ENCODE assay signal across 1 cellular context in the genomic region with DNA sequence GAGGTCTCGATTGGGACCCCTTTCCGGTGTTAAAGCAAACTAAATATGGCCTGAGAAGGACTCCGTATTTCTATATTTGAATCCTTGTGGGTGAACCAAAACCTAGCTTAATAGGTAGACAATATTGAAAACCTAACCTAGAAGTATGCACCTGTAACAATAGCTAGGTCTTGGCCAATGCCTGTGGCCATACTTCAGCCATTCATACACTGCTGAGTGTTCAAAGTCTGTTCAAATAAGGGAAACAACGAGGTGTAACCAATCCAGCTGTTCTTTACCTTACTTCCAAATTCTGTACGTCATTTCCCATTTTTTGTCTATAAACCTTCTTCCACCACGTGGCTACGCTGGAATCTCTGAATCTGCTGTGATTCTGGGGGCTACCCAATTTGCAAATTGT.
TF ChIP-seq lines count a peak whose summit lies in the region.

No MANE protein-coding gene starts in this region.

TF ChIP-seq in K562, 482 proteins besides CTCF, POLR2A, EP300 and RAD21 (continued from another document):
- TF ChIP-seq, protein P1, sequence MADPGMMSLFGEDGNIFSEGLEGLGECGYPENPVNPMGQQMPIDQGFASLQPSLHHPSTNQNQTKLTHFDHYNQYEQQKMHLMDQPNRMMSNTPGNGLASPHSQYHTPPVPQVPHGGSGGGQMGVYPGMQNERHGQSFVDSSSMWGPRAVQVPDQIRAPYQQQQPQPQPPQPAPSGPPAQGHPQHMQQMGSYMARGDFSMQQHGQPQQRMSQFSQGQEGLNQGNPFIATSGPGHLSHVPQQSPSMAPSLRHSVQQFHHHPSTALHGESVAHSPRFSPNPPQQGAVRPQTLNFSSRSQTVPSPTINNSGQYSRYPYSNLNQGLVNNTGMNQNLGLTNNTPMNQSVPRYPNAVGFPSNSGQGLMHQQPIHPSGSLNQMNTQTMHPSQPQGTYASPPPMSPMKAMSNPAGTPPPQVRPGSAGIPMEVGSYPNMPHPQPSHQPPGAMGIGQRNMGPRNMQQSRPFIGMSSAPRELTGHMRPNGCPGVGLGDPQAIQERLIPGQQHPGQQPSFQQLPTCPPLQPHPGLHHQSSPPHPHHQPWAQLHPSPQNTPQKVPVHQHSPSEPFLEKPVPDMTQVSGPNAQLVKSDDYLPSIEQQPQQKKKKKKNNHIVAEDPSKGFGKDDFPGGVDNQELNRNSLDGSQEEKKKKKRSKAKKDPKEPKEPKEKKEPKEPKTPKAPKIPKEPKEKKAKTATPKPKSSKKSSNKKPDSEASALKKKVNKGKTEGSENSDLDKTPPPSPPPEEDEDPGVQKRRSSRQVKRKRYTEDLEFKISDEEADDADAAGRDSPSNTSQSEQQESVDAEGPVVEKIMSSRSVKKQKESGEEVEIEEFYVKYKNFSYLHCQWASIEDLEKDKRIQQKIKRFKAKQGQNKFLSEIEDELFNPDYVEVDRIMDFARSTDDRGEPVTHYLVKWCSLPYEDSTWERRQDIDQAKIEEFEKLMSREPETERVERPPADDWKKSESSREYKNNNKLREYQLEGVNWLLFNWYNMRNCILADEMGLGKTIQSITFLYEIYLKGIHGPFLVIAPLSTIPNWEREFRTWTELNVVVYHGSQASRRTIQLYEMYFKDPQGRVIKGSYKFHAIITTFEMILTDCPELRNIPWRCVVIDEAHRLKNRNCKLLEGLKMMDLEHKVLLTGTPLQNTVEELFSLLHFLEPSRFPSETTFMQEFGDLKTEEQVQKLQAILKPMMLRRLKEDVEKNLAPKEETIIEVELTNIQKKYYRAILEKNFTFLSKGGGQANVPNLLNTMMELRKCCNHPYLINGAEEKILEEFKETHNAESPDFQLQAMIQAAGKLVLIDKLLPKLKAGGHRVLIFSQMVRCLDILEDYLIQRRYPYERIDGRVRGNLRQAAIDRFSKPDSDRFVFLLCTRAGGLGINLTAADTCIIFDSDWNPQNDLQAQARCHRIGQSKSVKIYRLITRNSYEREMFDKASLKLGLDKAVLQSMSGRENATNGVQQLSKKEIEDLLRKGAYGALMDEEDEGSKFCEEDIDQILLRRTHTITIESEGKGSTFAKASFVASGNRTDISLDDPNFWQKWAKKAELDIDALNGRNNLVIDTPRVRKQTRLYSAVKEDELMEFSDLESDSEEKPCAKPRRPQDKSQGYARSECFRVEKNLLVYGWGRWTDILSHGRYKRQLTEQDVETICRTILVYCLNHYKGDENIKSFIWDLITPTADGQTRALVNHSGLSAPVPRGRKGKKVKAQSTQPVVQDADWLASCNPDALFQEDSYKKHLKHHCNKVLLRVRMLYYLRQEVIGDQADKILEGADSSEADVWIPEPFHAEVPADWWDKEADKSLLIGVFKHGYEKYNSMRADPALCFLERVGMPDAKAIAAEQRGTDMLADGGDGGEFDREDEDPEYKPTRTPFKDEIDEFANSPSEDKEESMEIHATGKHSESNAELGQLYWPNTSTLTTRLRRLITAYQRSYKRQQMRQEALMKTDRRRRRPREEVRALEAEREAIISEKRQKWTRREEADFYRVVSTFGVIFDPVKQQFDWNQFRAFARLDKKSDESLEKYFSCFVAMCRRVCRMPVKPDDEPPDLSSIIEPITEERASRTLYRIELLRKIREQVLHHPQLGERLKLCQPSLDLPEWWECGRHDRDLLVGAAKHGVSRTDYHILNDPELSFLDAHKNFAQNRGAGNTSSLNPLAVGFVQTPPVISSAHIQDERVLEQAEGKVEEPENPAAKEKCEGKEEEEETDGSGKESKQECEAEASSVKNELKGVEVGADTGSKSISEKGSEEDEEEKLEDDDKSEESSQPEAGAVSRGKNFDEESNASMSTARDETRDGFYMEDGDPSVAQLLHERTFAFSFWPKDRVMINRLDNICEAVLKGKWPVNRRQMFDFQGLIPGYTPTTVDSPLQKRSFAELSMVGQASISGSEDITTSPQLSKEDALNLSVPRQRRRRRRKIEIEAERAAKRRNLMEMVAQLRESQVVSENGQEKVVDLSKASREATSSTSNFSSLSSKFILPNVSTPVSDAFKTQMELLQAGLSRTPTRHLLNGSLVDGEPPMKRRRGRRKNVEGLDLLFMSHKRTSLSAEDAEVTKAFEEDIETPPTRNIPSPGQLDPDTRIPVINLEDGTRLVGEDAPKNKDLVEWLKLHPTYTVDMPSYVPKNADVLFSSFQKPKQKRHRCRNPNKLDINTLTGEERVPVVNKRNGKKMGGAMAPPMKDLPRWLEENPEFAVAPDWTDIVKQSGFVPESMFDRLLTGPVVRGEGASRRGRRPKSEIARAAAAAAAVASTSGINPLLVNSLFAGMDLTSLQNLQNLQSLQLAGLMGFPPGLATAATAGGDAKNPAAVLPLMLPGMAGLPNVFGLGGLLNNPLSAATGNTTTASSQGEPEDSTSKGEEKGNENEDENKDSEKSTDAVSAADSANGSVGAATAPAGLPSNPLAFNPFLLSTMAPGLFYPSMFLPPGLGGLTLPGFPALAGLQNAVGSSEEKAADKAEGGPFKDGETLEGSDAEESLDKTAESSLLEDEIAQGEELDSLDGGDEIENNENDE (IDR thresholded peaks at IDR 0.05; ENCODE audit: low read depth, low read length): no peak
- TF ChIP-seq FOXK2 (conservative IDR thresholded peaks at IDR 0.05 in 1 of 2, IDR thresholded peaks at IDR 0.05 in 1 of 2; ENCODE audit: low read depth in 2 of 2): no peak
- no peak for TF ChIP-seq ZFPM2 (CRISPR knock-in tag; IDR thresholded peaks at IDR 0.05)
- no peak for TF ChIP-seq ZC3H11A (IDR thresholded peaks at IDR 0.05; ENCODE audit: low read depth, low read length)
- TF ChIP-seq CBX8 (IDR thresholded peaks at IDR 0.05; ENCODE audit: borderline replicate concordance, extremely low read depth, low read depth, low read length, poor library complexity, severe bottlenecking): no peak
- no peak for TF ChIP-seq KAT8 (IDR thresholded peaks at IDR 0.05; ENCODE audit: low read depth)
